In genomic region chr5:135038829-135039525, GRCh38 we compare ENCODE assay signal across 11 cellular contexts. TPM values are rescaled to one million over a fixed set of nuclear protein-coding genes. Genes with fewer than 3 reads are reported as not detected.
A peak's percentile ranks its signal among the peaks of the same experiment; 100 is the strongest.
DNase-seq lines count a peak whose midpoint lies in the region; ATAC-seq and TF ChIP-seq lines count a peak whose summit lies in the region.
"Had no signal": no experiment of that assay in that cellular context is flagged by ENCODE, and none has a peak within 500 bp of the region (broad histone marks: within the 10 kb centered on the region; RNA-seq: fewer than 3 reads in every experiment).

No MANE protein-coding gene starts in this region.

- DNase-seq in Calu3 (peak; percentile 50), Peyer's patch (no peak), fibroblast of villous mesenchyme (ENCODE audit: low read depth) (peak; percentile 8), NCI-H748 treated with DMSO at 0.1 percent for 48 hours (lab: John Stamatoyannopoulos, UW) (no peak), PC-3 (no peak)
- DNase-seq: activated CD4-positive, alpha-beta T cell treated with anti-CD3 and anti-CD28 coated beads, Interleukin-2, amount 50 U/mL, for 1 hour; NCI-H82 had no signal

- CTCF ChIA-PET in Calu3 (lab: Charles Lee) (no interaction called here), PC-3 (lab: Charles Lee) (no interaction called here)

- no peaks in the 10 kb centered on the region for H3K9me3 Mint-ChIP-seq in Calu3 (ENCODE audit: low read depth, unreplicated experiment)

- peaks cover 83% of the 10 kb centered on the region for H3K27me3 Mint-ChIP-seq in Calu3 (ENCODE audit: unreplicated experiment)

- no peaks in the 10 kb centered on the region for H3K79me2 ChIP-seq in PC-3 (ENCODE audit: low read length)

- peaks cover 8% of the 10 kb centered on the region for H3K4me1 Mint-ChIP-seq in Calu3 (ENCODE audit: low read depth, unreplicated experiment)

- H3K27me3 ChIP-seq in Peyer's patch = peaks cover 0 to 49% of the 10 kb centered on the region in 2 donors
- peaks cover 56% of the 10 kb centered on the region for H3K27me3 ChIP-seq in rectal smooth muscle tissue (ENCODE audit: control insufficient read depth, insufficient read depth, low read length)
- no peaks in the 10 kb centered on the region for H3K27me3 ChIP-seq in PC-3 (ENCODE audit: low read length)

- no peak for TF ChIP-seq POLR2A in Peyer's patch (IDR thresholded peaks at IDR 0.05)

- POLR2A ChIA-PET in PC-3 (lab: Charles Lee; ENCODE audit: unreplicated experiment) = no interaction called here

- intact Hi-C loops in Calu3 (cut with micrococcal nuclease; ENCODE audit: unreplicated experiment) (no loop called here), PC-3 (cut with micrococcal nuclease) (no loop called here)

- no peak overlapping the region for H3K4me2 ChIP-seq in PC-3 (ENCODE audit: low read length)

- peaks cover 0 to 29% (median 17%) of the 10 kb centered on the region in 4 donors for H3K4me1 ChIP-seq in Peyer's patch
- no peaks in the 10 kb centered on the region for H3K4me1 ChIP-seq in rectal smooth muscle tissue (ENCODE audit: control insufficient read depth, insufficient read depth, low read length)
- H3K4me1 ChIP-seq in PC-3 (ENCODE audit: insufficient read depth, low read length) = peaks cover 9% of the 10 kb centered on the region

- H3K27ac ChIP-seq in Peyer's patch (peak overlapping the region in 3 of 4 donors; percentile 20 to 26 (median 26)), rectal smooth muscle tissue (ENCODE audit: low read depth, low read length) (no peak overlapping the region), PC-3 (ENCODE audit: low read length) (no peak overlapping the region)

- H3K4me3 ChIP-seq in Peyer's patch = peak overlapping the region; percentile 6 to 41 (median 34)
- H3K4me3 ChIP-seq in fibroblast of villous mesenchyme (ENCODE audit: low read depth, low read length) = peak overlapping the region; percentile 39
- H3K4me3 ChIP-seq in rectal smooth muscle tissue (ENCODE audit: low read length) = peak overlapping the region; percentile 39
- H3K4me3 ChIP-seq in PC-3 (ENCODE audit: low read length) = no peak overlapping the region

- H3K36me3 ChIP-seq in Peyer's patch (no peaks in the 10 kb centered on the region), rectal smooth muscle tissue (ENCODE audit: control insufficient read depth, insufficient read depth, low read length) (no peaks in the 10 kb centered on the region), PC-3 (ENCODE audit: low read depth, low read length) (no peaks in the 10 kb centered on the region)

- peaks cover 11% of the 10 kb centered on the region for H3K36me3 Mint-ChIP-seq in Calu3 (ENCODE audit: insufficient read depth, unreplicated experiment)

- no peaks in the 10 kb centered on the region for H3K9me2 ChIP-seq in PC-3 (replicated peaks; ENCODE audit: low read length)

- no peaks in the 10 kb centered on the region for H3K9me3 ChIP-seq in Peyer's patch
- H3K9me3 ChIP-seq in PC-3 (ENCODE audit: low read length) = no peaks in the 10 kb centered on the region

- H3K9ac ChIP-seq in rectal smooth muscle tissue (ENCODE audit: low read length) (no peak overlapping the region), PC-3 (ENCODE audit: low read length) (no peak overlapping the region)

- ATAC-seq in GM19452 (IDR thresholded peaks at IDR 0.05; ENCODE audit: unreplicated experiment) (no peak), HG02623 (IDR thresholded peaks at IDR 0.05; ENCODE audit: unreplicated experiment) (no peak), PC-3 (no peak)

- H4K20me1 ChIP-seq in PC-3 (ENCODE audit: low read length) = no peaks in the 10 kb centered on the region

- TF ChIP-seq CTCF in Calu3 (IDR thresholded peaks at IDR 0.05; ENCODE audit: unreplicated experiment) = no peak
- TF ChIP-seq CTCF in Peyer's patch (IDR thresholded peaks at IDR 0.05) = no peak
- no peak for TF ChIP-seq CTCF in fibroblast of villous mesenchyme (IDR thresholded peaks at IDR 0.05; ENCODE audit: insufficient read depth, low read depth, low read length)
- no peak for TF ChIP-seq CTCF in PC-3 (conservative IDR thresholded peaks at IDR 0.05; ENCODE audit: low read depth, low read length)

- no peak overlapping the region for H3K27ac Mint-ChIP-seq in Calu3 (ENCODE audit: unreplicated experiment)

- no peak overlapping the region for H2AFZ ChIP-seq in PC-3 (ENCODE audit: low read length)

- BruUV-seq in Calu3 (replicated peaks; lab: Mats Ljungman, UMichigan) (no TSS peak), PC-3 (replicated peaks; lab: Mats Ljungman, UMichigan) (no TSS peak)

- H3F3A ChIP-seq in PC-3 (ENCODE audit: low read length, unreplicated experiment) = no peaks in the 10 kb centered on the region

- peak overlapping the region; percentile 42 for H3K4me3 Mint-ChIP-seq in Calu3 (ENCODE audit: low read depth, unreplicated experiment)

RNA-seq across cellular contexts. Expression of gene PITX1, which starts 4.9 kb away (rescaled TPM):
- total RNA-seq in Calu3 (2022) (12.1 and 12.9 TPM in 2 replicates), Peyer's patch (1 to 10 TPM in 3 of 4 donors, under 1 TPM in 1; 0.88 to 4.2 (median 2.5) TPM), fibroblast of villous mesenchyme (19.9 and 66.7 TPM in 2 replicates), PC-3 (2014; rRNA removed) (40.8 and 69.0 TPM in 2 replicates)
- total RNA-seq: lung microvascular endothelial cell had no signal

Comparison
In these comparisons a context has a peak if more than half of its experiments do, and no peak if none do; other contexts are left out.
1. DNase-seq: peak in Calu3 (single experiment) and fibroblast of villous mesenchyme (single experiment); none in Peyer's patch (0 of 3), NCI-H748 treated with DMSO at 0.1 percent for 48 hours (single experiment) and PC-3 (single experiment).
2. H3K27ac ChIP-seq: peak in Peyer's patch (3 of 4); none in rectal smooth muscle tissue (single experiment) and PC-3 (single experiment).